In genomic region chr12:114925076-114925475, GRCh38 we compare ENCODE assay signal across 18 cellular contexts.
"Had no signal": no experiment of that assay in that cellular context is flagged by ENCODE, and none has a peak within 500 bp of the region (broad histone marks: within the 10 kb centered on the region; RNA-seq: fewer than 3 reads in every experiment).

No MANE protein-coding gene starts in this region.

- H3K9ac ChIP-seq: parathyroid adenoma had no signal

- H3K4me3 ChIP-seq: right lobe of liver, thoracic aorta, tibial nerve, upper lobe of right lung, uterus had no signal

- H3K36me3 ChIP-seq: neutrophil, right lobe of liver, thoracic aorta, tibial nerve, upper lobe of right lung, uterus had no signal

- DNase-seq: cortex of kidney; effector memory CD8-positive, alpha-beta T cell; erythroblast; head of caudate nucleus; mesendoderm; natural killer cell; right lobe of liver; small intestine; stimulated activated CD4-positive, alpha-beta T cell treated with anti-CD3 and anti-CD28 coated beads, Interleukin-15, amount 100 ng/mL, for 24 hours; stimulated activated CD4-positive, alpha-beta T cell treated with anti-CD3 and anti-CD28 coated beads, Interleukin-2, amount 100 ng/mL, for 48 hours; stimulated activated naive B cell treated with anti-CD40 and anti-IgM and Interleukin-4, amounts not matched to agents 10 μg/mL and 1 μg/mL and 100 μg/mL, for 72 hours; upper lobe of right lung; uterus had no signal

- ATAC-seq: effector memory CD8-positive, alpha-beta T cell; left lobe of liver; natural killer cell; stimulated activated naive B cell treated with anti-CD40 and anti-IgM and Interleukin-4, amounts not matched to agents 10 μg/mL and 1 μg/mL and 100 μg/mL, for 72 hours; upper lobe of right lung had no signal

- H2AFZ ChIP-seq: parathyroid adenoma had no signal

- H3K27me3 ChIP-seq: neutrophil, right lobe of liver, tibial nerve, upper lobe of right lung, uterus had no signal

- H3K27ac ChIP-seq: neutrophil, parathyroid adenoma, right lobe of liver, thoracic aorta, tibial nerve, upper lobe of right lung, uterus had no signal

- H3K4me1 ChIP-seq: parathyroid adenoma, upper lobe of right lung, uterus had no signal

- H3K9me3 ChIP-seq: neutrophil, right lobe of liver, thoracic aorta, upper lobe of right lung, uterus had no signal
